8 cellular contexts compared by ENCODE assay signal in the genomic region with DNA sequence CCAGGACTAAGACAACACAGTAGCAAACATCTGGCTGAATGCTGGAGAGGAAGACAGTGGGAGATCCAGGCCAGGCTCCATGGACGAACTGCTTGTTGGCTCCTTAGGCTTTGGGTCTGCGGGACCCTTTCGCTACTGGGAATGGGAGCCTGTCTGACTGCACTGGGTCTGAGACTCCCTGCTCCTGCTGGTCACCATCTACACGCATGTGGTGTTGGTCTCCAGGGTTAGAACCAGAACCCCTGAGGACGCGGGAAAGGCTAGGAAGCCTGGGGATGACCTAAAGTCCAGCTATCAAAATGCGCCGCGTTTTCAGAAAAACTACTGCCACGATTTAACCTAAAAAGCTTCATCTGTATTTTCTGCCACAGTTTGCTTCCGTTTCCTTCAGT. TPM values are rescaled to one million over a fixed set of nuclear protein-coding genes. Genes with fewer than 3 reads are reported as not detected.
DNase-seq lines count a peak whose midpoint lies in the region; ATAC-seq, FAIRE-seq and TF ChIP-seq lines count a peak whose summit lies in the region.

No MANE protein-coding gene starts in this region.

- SMC1A ChIA-PET in GM12878 (lab: Charles Lee; ENCODE audit: uncharacterized antibody, unreplicated experiment) = no interaction called here

- H3K27ac ChIP-seq in GM12878 (ENCODE audit: control insufficient read depth, insufficient read depth) (peak overlapping the region; percentile 55), thyroid gland (peak overlapping the region; percentile 95 to 97 (median 96))

- intact Hi-C loops in activated CD4-positive, alpha-beta T cell treated with anti-CD3 and anti-CD28 coated beads for 36 hours (cut with DNase I, micrococcal nuclease) = loop anchor here (2.0 to 5.0 kb wide), 3 partner anchors 51 to 695 kb away; a partner anchor contains a TSS
- intact Hi-C loops in GM12878 (cut with micrococcal nuclease; ENCODE audit: unreplicated experiment) = loop anchor here (5.0 kb wide), 1 partner anchor 199 kb away; a partner anchor contains a TSS
- intact Hi-C loops in lower leg skin (cut with DNase I; ENCODE audit: low total_unique reads) = no loop called here
- intact Hi-C loops in thyroid gland (cut with DNase I) = no loop called here

- ATAC-seq in activated CD4-positive, alpha-beta T cell treated with anti-CD3 and anti-CD28 coated beads for 36 hours = no peak
- ATAC-seq in GM12878 = no peak

- H3K27me3 ChIP-seq in GM12878 (replicated peaks in 1 of 2; ENCODE audit: control insufficient read depth in 2 of 2, insufficient read depth in 2 of 2, low read length in 1 of 2) = no peaks in the 10 kb centered on the region; a peak in 1 of 4 replicates
- H3K27me3 ChIP-seq in thyroid gland = no peaks in the 10 kb centered on the region

- CTCF ChIA-PET in activated CD4-positive, alpha-beta T cell treated with anti-CD3 and anti-CD28 coated beads for 36 hours (lab: Charles Lee) = interaction anchor here (0.6 to 0.7 kb wide), 3 partner anchors 18 to 93 kb away, joined by 3 to 5 read pairs (median 3); no protein-coding TSS in a partner anchor
- CTCF ChIA-PET in GM12878 (lab: Yijun Ruan, JAX) = no interaction called here

- H3K36me3 Mint-ChIP-seq in activated CD4-positive, alpha-beta T cell treated with anti-CD3 and anti-CD28 coated beads for 36 hours (ENCODE audit: low read depth) = peaks cover 26% of the 10 kb centered on the region

- H3K27ac Mint-ChIP-seq in activated CD4-positive, alpha-beta T cell treated with anti-CD3 and anti-CD28 coated beads for 36 hours = peak overlapping the region; percentile 94

- in situ Hi-C loops in GM12878 (cut with MboI) = no loop called here

- H3K9me3 ChIP-seq in GM12878 (replicated peaks; ENCODE audit: control insufficient read depth, insufficient read depth, low read length) (no peaks in the 10 kb centered on the region), thyroid gland (no peaks in the 10 kb centered on the region)

- DNase-seq in activated CD4-positive, alpha-beta T cell treated with anti-CD3 and anti-CD28 coated beads for 36 hours = no peak
- DNase-seq in activated CD4-positive, alpha-beta T cell treated with anti-CD3 and anti-CD28 coated beads for 1 hour = no peak
- DNase-seq in GM12878 (ENCODE audit: low read depth, low spot score) = no peak
- no peak for DNase-seq in lower leg skin (ENCODE audit: low spot score in 2 of 2)
- no peak for DNase-seq in thyroid gland
- no peak for DNase-seq in effector CD8-positive, alpha-beta T cell (lab: John Stamatoyannopoulos, UW)
- no peak for DNase-seq in AG20443 (ENCODE audit: low spot score)
- no peak for DNase-seq in SKM-1 (lab: John Stamatoyannopoulos, UW; ENCODE audit: unreplicated experiment)

- no peak for TF ChIP-seq RAD21 in GM12878 (IDR thresholded peaks at IDR 0.05; ENCODE audit: insufficient read depth, low read depth, low read length)

- no peak for TF ChIP-seq EP300 in GM12878 (IDR thresholded peaks at IDR 0.05; ENCODE audit: borderline replicate concordance in 1 of 2, control insufficient read depth in 1 of 2, low read depth in 2 of 2, low read length in 2 of 2)

- POLR2A ChIA-PET in activated CD4-positive, alpha-beta T cell treated with anti-CD3 and anti-CD28 coated beads for 36 hours (lab: Charles Lee) = interaction anchor here (0.7 to 0.9 kb wide), 2 partner anchors 9 to 18 kb away, joined by 3 read pairs; no protein-coding TSS in a partner anchor
- POLR2A ChIA-PET in GM12878 (lab: Charles Lee) = interaction anchor here (0.9 to 1.3 kb wide), 3 partner anchors 9 to 33 kb away, joined by 3 to 7 read pairs (median 5); no protein-coding TSS in a partner anchor

- peak overlapping the region; percentile 89 for H3K4me3 ChIP-seq in GM12878
- peak overlapping the region; percentile 74 for H3K4me3 ChIP-seq in lower leg skin (ENCODE audit: low read depth, poor library complexity, severe bottlenecking)
- H3K4me3 ChIP-seq in thyroid gland (replicated peaks in 1 of 3) = peak overlapping the region; percentile 33 to 63 (median 51)

- 79% methylated on average over 11 of the region's 11 CpGs for whole genome bisulfite sequencing in GM12878 (ENCODE audit: insufficient coverage, insufficient replicate concordance, low lambda C conversion rate, missing lambda C conversion rate)
- WGBS in lower leg skin, 2 donors = 49 to 51% methylated on average over 10 to 11 of the region's 11 CpGs
- WGBS in thyroid gland, 2 donors = 47 to 60% methylated on average over 9 to 11 of the region's 11 CpGs

- no peaks in the 10 kb centered on the region for H3K36me3 ChIP-seq in GM12878 (ENCODE audit: control insufficient read depth in 2 of 2, insufficient read depth in 2 of 2, low read length in 1 of 2)
- no peaks in the 10 kb centered on the region for H3K36me3 ChIP-seq in thyroid gland

- H3K4me1 ChIP-seq in GM12878 (ENCODE audit: control insufficient read depth, insufficient read depth, low read length) = peaks cover 22% of the 10 kb centered on the region
- peaks cover 18 to 27% of the 10 kb centered on the region in 2 donors for H3K4me1 ChIP-seq in thyroid gland

- peak overlapping the region; percentile 78; the same call in 1 of the 2 replicates for H2AFZ ChIP-seq in GM12878 (ENCODE audit: control insufficient read depth, low read depth, low read length)

- no peak for TF ChIP-seq CTCF in GM12878 (IDR thresholded peaks at IDR 0.05 in 2 of 3, conservative IDR thresholded peaks at IDR 0.05 in 1 of 3; ENCODE audit: control insufficient read depth in 2 of 3, extremely low read depth in 1 of 3, insufficient read depth in 1 of 3, low read depth in 3 of 3, low read length in 3 of 3)
- no peak for TF ChIP-seq CTCF in lower leg skin (IDR thresholded peaks at IDR 0.05)
- TF ChIP-seq CTCF in thyroid gland (IDR thresholded peaks at IDR 0.05) = no peak

- peak overlapping the region; percentile 86 for H3K4me3 Mint-ChIP-seq in activated CD4-positive, alpha-beta T cell treated with anti-CD3 and anti-CD28 coated beads for 36 hours

- H3K9me3 Mint-ChIP-seq in activated CD4-positive, alpha-beta T cell treated with anti-CD3 and anti-CD28 coated beads for 36 hours (ENCODE audit: low read depth) = no peaks in the 10 kb centered on the region

- TF ChIP-seq POLR2A in GM12878 (IDR thresholded peaks at IDR 0.05; ENCODE audit: low read depth, low read length) (no peak), lower leg skin (IDR thresholded peaks at IDR 0.05) (no peak), thyroid gland (IDR thresholded peaks at IDR 0.05) (no peak)

- peak overlapping the region; percentile 60 for H3K9ac ChIP-seq in GM12878 (ENCODE audit: control insufficient read depth, insufficient read depth, low read length)

- H3K4me1 Mint-ChIP-seq in activated CD4-positive, alpha-beta T cell treated with anti-CD3 and anti-CD28 coated beads for 36 hours = peaks cover 33% of the 10 kb centered on the region

- no peaks in the 10 kb centered on the region for H3K27me3 Mint-ChIP-seq in activated CD4-positive, alpha-beta T cell treated with anti-CD3 and anti-CD28 coated beads for 36 hours

- no peaks in the 10 kb centered on the region for H4K20me1 ChIP-seq in GM12878 (ENCODE audit: control insufficient read depth, insufficient read depth)

- peak overlapping the region; percentile 90 for H3K4me2 ChIP-seq in GM12878 (ENCODE audit: control insufficient read depth, insufficient read depth)

- RAD21 ChIA-PET in GM12878 (lab: Charles Lee; ENCODE audit: unreplicated experiment) = interaction anchor here (1.2 kb wide), 1 partner anchor 22 kb away, joined by 3 read pairs; no protein-coding TSS in a partner anchor

- TSS peak; percentile 97 for BruUV-seq in GM12878 (replicated peaks; lab: Mats Ljungman, UMichigan)

- no peak for FAIRE-seq in GM12878 (lab: Jason Lieb, UNC)

- peaks cover 39% of the 10 kb centered on the region for H3K79me2 ChIP-seq in GM12878 (ENCODE audit: control insufficient read depth, insufficient read depth, low read length)

TF ChIP-seq in GM12878, 131 proteins besides CTCF, POLR2A, EP300 and RAD21 (continues in another document):
- TF ChIP-seq IRF4 (IDR thresholded peaks at IDR 0.05; ENCODE audit: low read depth, low read length) (no peak), ZZZ3 (IDR thresholded peaks at IDR 0.05; ENCODE audit: control insufficient read depth, insufficient read length, low read depth) (no peak), RFX5 (IDR thresholded peaks at IDR 0.05; ENCODE audit: low read depth, low read length) (no peak), SPI1 (IDR thresholded peaks at IDR 0.05; ENCODE audit: borderline replicate concordance, insufficient read depth, low read depth, low read length) (no peak), CBFB (IDR thresholded peaks at IDR 0.05; ENCODE audit: low read depth) (no peak)

RNA-seq across cellular contexts. Expression of a gene that starts 0.8 kb away (rescaled TPM):
- total RNA-seq in activated CD4-positive, alpha-beta T cell treated with anti-CD3 and anti-CD28 coated beads for 36 hours = 10 to 100 TPM; 89.9 to 92.9 TPM
- total RNA-seq in GM12878 (2013; cell fraction: nucleolus; rRNA removed) = 97.5 and 113 TPM in 2 replicates
- total RNA-seq in GM12878 (2014; rRNA removed) = 34.5 and 42.0 TPM in 2 replicates
- total RNA-seq in GM12878 (2014; rRNA removed; fragmentation: Illumina TruSeq; extraction: Trizol) = 51.7 and 53.6 TPM in 2 replicates
- 49.0 and 52.5 TPM in 2 replicates for total RNA-seq in GM12878 (2021)
- 27.3 TPM for polyA plus RNA-seq in GM12878 (2011; ENCODE audit: low read depth)
- polyA plus RNA-seq in GM12878 (2011; rRNA removed) = 56.7 and 60.3 TPM in 2 replicates
- polyA plus RNA-seq in GM12878 (2011; cell fraction: cytosol; rRNA removed) = 20.9 and 21.0 TPM in 2 replicates
- polyA plus RNA-seq in GM12878 (2011; cell fraction: nucleus; rRNA removed) = 43.3 and 59.8 TPM in 2 replicates
- polyA plus RNA-seq in GM12878 (2012) = 40.9 and 45.0 TPM in 2 replicates
- 66.0 and 66.9 TPM in 2 replicates for polyA plus RNA-seq in GM12878 (2014; fragmentation: Illumina TruSeq; extraction: Trizol)
- 10 to 100 TPM; 38.1 to 38.2 TPM for polyA plus RNA-seq in GM12878 (2014; fragmentation: Nextera tagmentation; extraction: Ambion mirVana)
- polyA plus RNA-seq in GM12878 (2014; rRNA removed) = 46.7 and 48.4 TPM in 2 replicates
- 100 to 1,000 TPM; 107 to 117 TPM for polyA plus RNA-seq in GM12878 (2016; fragmentation: Nextera tagmentation; extraction: Ambion mirVana)
- 19.4 and 24.1 TPM in 2 replicates for polyA minus RNA-seq in GM12878 (2011; rRNA and poly(A)+ RNA removed)
- polyA minus RNA-seq in GM12878 (2011; cell fraction: cytosol; rRNA and poly(A)+ RNA removed) = 13.8 and 14.2 TPM in 2 replicates
- 18.9 and 38.2 TPM in 2 replicates for polyA minus RNA-seq in GM12878 (2011; cell fraction: nucleus; rRNA and poly(A)+ RNA removed)
- total RNA-seq in lower leg skin = 100 to 1,000 TPM; 179 to 254 (median 212) TPM
- total RNA-seq in thyroid gland = 10 to 100 TPM; 80.7 to 92.7 (median 91.1) TPM

Comparison
In these comparisons a context has a peak if more than half of its experiments do, and no peak if none do; other contexts are left out.
1. intact Hi-C loops: an anchor here in activated CD4-positive, alpha-beta T cell treated with anti-CD3 and anti-CD28 coated beads for 36 hours (2.0 to 5.0 kb wide) and GM12878 (5.0 kb wide); none called in lower leg skin and thyroid gland.